8 cellular contexts compared by ENCODE assay signal in genomic region chr12:6614513-6615177, GRCh38. TPM values are rescaled to one million over a fixed set of nuclear protein-coding genes. Genes with fewer than 3 reads are reported as not detected.
DNase-seq lines count a peak whose midpoint lies in the region; ATAC-seq, FAIRE-seq and TF ChIP-seq lines count a peak whose summit lies in the region.

No MANE protein-coding gene starts in this region.

- no peak for TF ChIP-seq RAD21 in liver (IDR thresholded peaks at IDR 0.05)

- no peak for ATAC-seq in GM19452 (IDR thresholded peaks at IDR 0.05; ENCODE audit: unreplicated experiment)
- ATAC-seq in aorta (ENCODE audit: low FRiP score) = no peak

- H3K9ac ChIP-seq in astrocyte (ENCODE audit: low read length) (peak overlapping the region; percentile 67), liver (ENCODE audit: low read depth in 1 of 2, low read length in 2 of 2) (peak overlapping the region in 1 of 2 donors; percentile 8)

- no peaks in the 10 kb centered on the region for H3K36me3 ChIP-seq in astrocyte (ENCODE audit: insufficient read depth, low read length)
- H3K36me3 ChIP-seq in liver (ENCODE audit: control insufficient read depth in 4 of 4, insufficient read depth in 3 of 4, low read depth in 1 of 4, low read length in 3 of 4) = no peaks in the 10 kb centered on the region
- H3K36me3 ChIP-seq in thyroid gland = no peaks in the 10 kb centered on the region
- no peaks in the 10 kb centered on the region for H3K36me3 ChIP-seq in aorta (ENCODE audit: control insufficient read depth in 1 of 2, insufficient read depth in 2 of 2, low read length in 1 of 2)

- peak overlapping the region; percentile 69 for H3K4me2 ChIP-seq in astrocyte (ENCODE audit: low read length)

- H3K9me3 ChIP-seq in astrocyte (ENCODE audit: insufficient read depth, low read depth, low read length) (no peaks in the 10 kb centered on the region), liver (ENCODE audit: control insufficient read depth in 4 of 4, low read length in 3 of 4) (no peaks in the 10 kb centered on the region), thyroid gland (no peaks in the 10 kb centered on the region), aorta (ENCODE audit: control insufficient read depth, low read length) (no peaks in the 10 kb centered on the region)

- CTCF ChIA-PET in activated CD4-positive, alpha-beta T cell treated with anti-CD3 and anti-CD28 coated beads, Interleukin-2, amount 10 ng/mL, durations not matched to agents 7 days and 5 days (lab: Charles Lee) = interaction anchor here (0.7 to 1.8 kb wide), 5 partner anchors 9 to 258 kb away, joined by 3 to 6 read pairs (median 5); partner anchors contain the start of gene SPSB2

- POLR2A ChIA-PET in activated CD4-positive, alpha-beta T cell treated with anti-CD3 and anti-CD28 coated beads, Interleukin-2, amount 10 ng/mL, durations not matched to agents 7 days and 5 days (lab: Charles Lee) = no interaction called here

- intact Hi-C loops in thyroid gland (cut with DNase I) (loop anchor here (5.0 kb wide), 1 partner anchor 163 kb away; no protein-coding TSS in a partner anchor), aorta (cut with DNase I) (loop anchor here (5.0 to 10.0 kb wide), 5 partner anchors 48 to 213 kb away; partner anchors contain the start of genes P3H3 (in 2 of the 2), GPR162 (in 1 of the 2), ING4 (in 1 of the 2) and LAG3 (in 1 of the 2))

- H4K20me1 ChIP-seq in astrocyte (ENCODE audit: insufficient read depth, low read length) = no peaks in the 10 kb centered on the region

- no peak for DNase-seq in activated CD4-positive, alpha-beta T cell treated with anti-CD3 and anti-CD28 coated beads, Interleukin-2, amount 10 ng/mL, durations not matched to agents 7 days and 5 days
- no peak for DNase-seq in activated CD4-positive, alpha-beta T cell treated with anti-CD3 and anti-CD28 coated beads, Interleukin-2, amount 50 U/mL, for 1 hour
- DNase-seq in astrocyte (ENCODE audit: low read depth) (no peak), thyroid gland (no peak), aorta (no peak), NCI-H1092 (lab: John Stamatoyannopoulos, UW) (no peak)

- H3K4me1 Mint-ChIP-seq in activated CD4-positive, alpha-beta T cell treated with anti-CD3 and anti-CD28 coated beads, Interleukin-2, amount 10 ng/mL, durations not matched to agents 7 days and 5 days = peaks cover 53% of the 10 kb centered on the region
- peaks cover 23% of the 10 kb centered on the region for H3K4me1 Mint-ChIP-seq in astrocyte (ENCODE audit: low read depth, unreplicated experiment)

- TF ChIP-seq POLR2A in thyroid gland (IDR thresholded peaks at IDR 0.05) = no peak

- 45% methylated on average over 7 of the region's 7 CpGs for WGBS in liver
- WGBS in thyroid gland, 2 donors = 58 to 63% methylated on average over 7 of the region's 7 CpGs
- 51 to 63% methylated on average over 7 of the region's 7 CpGs for WGBS in aorta, 2 donors

- TF ChIP-seq CTCF in astrocyte (IDR thresholded peaks at IDR 0.05; ENCODE audit: insufficient read depth, low read depth, low read length) = no peak
- no peak for TF ChIP-seq CTCF in liver (IDR thresholded peaks at IDR 0.05; ENCODE audit: low read depth, low read length, missing input control)
- TF ChIP-seq CTCF in thyroid gland (IDR thresholded peaks at IDR 0.05) = no peak

- no peak overlapping the region for H3K4me3 ChIP-seq in astrocyte (ENCODE audit: insufficient read depth, low read depth, low read length)
- H3K4me3 ChIP-seq in liver (ENCODE audit: low read depth in 1 of 3, low read length in 3 of 3) = no peak overlapping the region
- no peak overlapping the region for H3K4me3 ChIP-seq in thyroid gland (replicated peaks in 1 of 3)
- H3K4me3 ChIP-seq in aorta (ENCODE audit: low read length in 2 of 2) = no peak overlapping the region

- FAIRE-seq in astrocyte (lab: Jason Lieb, UNC) = no peak

- no peaks in the 10 kb centered on the region for H3K36me3 Mint-ChIP-seq in activated CD4-positive, alpha-beta T cell treated with anti-CD3 and anti-CD28 coated beads, Interleukin-2, amount 10 ng/mL, durations not matched to agents 7 days and 5 days (ENCODE audit: low read depth)
- no peaks in the 10 kb centered on the region for H3K36me3 Mint-ChIP-seq in astrocyte (ENCODE audit: low read depth, unreplicated experiment)

- H3K27ac Mint-ChIP-seq in activated CD4-positive, alpha-beta T cell treated with anti-CD3 and anti-CD28 coated beads, Interleukin-2, amount 10 ng/mL, durations not matched to agents 7 days and 5 days = peak overlapping the region; percentile 60
- peak overlapping the region; percentile 79 for H3K27ac Mint-ChIP-seq in astrocyte (ENCODE audit: unreplicated experiment)

- no peaks in the 10 kb centered on the region for H3K79me2 ChIP-seq in astrocyte (ENCODE audit: insufficient read depth, low read length)

- H3K4me1 ChIP-seq in astrocyte (ENCODE audit: insufficient read depth, low read length) (peaks cover 21% of the 10 kb centered on the region), liver (ENCODE audit: control insufficient read depth in 4 of 4, insufficient read depth in 4 of 4, low read length in 3 of 4) (peaks cover 13 to 19% (median 16%) of the 10 kb centered on the region in 4 donors), thyroid gland (peaks cover 23 to 34% of the 10 kb centered on the region in 2 donors), aorta (ENCODE audit: control insufficient read depth in 1 of 2, insufficient read depth in 2 of 2, low read length in 2 of 2) (peaks cover 2 to 3% of the 10 kb centered on the region in 2 donors)

- peak overlapping the region; percentile 55 for H3K27ac ChIP-seq in astrocyte (ENCODE audit: low read depth, low read length)
- peak overlapping the region; percentile 38 to 89 for H3K27ac ChIP-seq in liver (ENCODE audit: low read depth in 1 of 2, low read length in 2 of 2)
- H3K27ac ChIP-seq in thyroid gland = peak overlapping the region; percentile 90 to 98 (median 97)
- H3K27ac ChIP-seq in aorta (ENCODE audit: low read depth in 1 of 2, low read length in 2 of 2) = peak overlapping the region in 1 of 2 donors; percentile 89

- H3K4me3 Mint-ChIP-seq in activated CD4-positive, alpha-beta T cell treated with anti-CD3 and anti-CD28 coated beads, Interleukin-2, amount 10 ng/mL, durations not matched to agents 7 days and 5 days = no peak overlapping the region
- peak overlapping the region; percentile 58 for H3K4me3 Mint-ChIP-seq in astrocyte (ENCODE audit: unreplicated experiment)

- no peaks in the 10 kb centered on the region for H3K9me3 Mint-ChIP-seq in activated CD4-positive, alpha-beta T cell treated with anti-CD3 and anti-CD28 coated beads, Interleukin-2, amount 10 ng/mL, durations not matched to agents 7 days and 5 days
- no peaks in the 10 kb centered on the region for H3K9me3 Mint-ChIP-seq in astrocyte (ENCODE audit: unreplicated experiment)

- no peaks in the 10 kb centered on the region for H3K27me3 Mint-ChIP-seq in activated CD4-positive, alpha-beta T cell treated with anti-CD3 and anti-CD28 coated beads, Interleukin-2, amount 10 ng/mL, durations not matched to agents 7 days and 5 days
- H3K27me3 Mint-ChIP-seq in astrocyte (ENCODE audit: low read depth, unreplicated experiment) = peaks cover 7% of the 10 kb centered on the region

- H3K27me3 ChIP-seq in astrocyte (ENCODE audit: insufficient read depth, low read length) = no peaks in the 10 kb centered on the region
- H3K27me3 ChIP-seq in liver (ENCODE audit: control insufficient read depth in 4 of 4, insufficient read depth in 4 of 4, low read length in 3 of 4) = no peaks in the 10 kb centered on the region
- H3K27me3 ChIP-seq in thyroid gland = no peaks in the 10 kb centered on the region
- no peaks in the 10 kb centered on the region for H3K27me3 ChIP-seq in aorta (ENCODE audit: control insufficient read depth in 1 of 2, insufficient read depth in 2 of 2, low read length in 1 of 2)

- H2AFZ ChIP-seq in astrocyte (ENCODE audit: low read depth, low read length) = peak overlapping the region; percentile 89

TF ChIP-seq in liver, 16 proteins besides CTCF, POLR2A, EP300 and RAD21 (continues in another document):
- TF ChIP-seq EGR1 (IDR thresholded peaks at IDR 0.05; ENCODE audit: low read depth in 2 of 2) (no peak), HNF4G (IDR thresholded peaks at IDR 0.05) (no peak), JUND (IDR thresholded peaks at IDR 0.05) (no peak), FOXA2 (IDR thresholded peaks at IDR 0.05) (no peak)

RNA-seq across cellular contexts. Expression of gene CHD4, which starts 7.5 kb away (rescaled TPM):
- 100 to 1,000 TPM; 262 to 263 TPM for total RNA-seq in activated CD4-positive, alpha-beta T cell treated with anti-CD3 and anti-CD28 coated beads, Interleukin-2, amount 10 ng/mL, durations not matched to agents 7 days and 5 days
- 319 and 329 TPM in 2 replicates for total RNA-seq in astrocyte
- total RNA-seq in liver = 100 to 1,000 TPM; 101 TPM
- polyA plus RNA-seq in liver = 10 to 100 TPM; 53.6 to 53.8 TPM
- 100 to 1,000 TPM; 152 to 337 (median 263) TPM for total RNA-seq in thyroid gland
- total RNA-seq in aorta = 100 to 1,000 TPM; 174 to 195 TPM
- 100 to 1,000 TPM in 1 of 2 donors, 10 to 100 TPM in 1; 73.1 to 110 TPM for polyA plus RNA-seq in aorta

RNA-seq across cellular contexts. Expression of gene LPAR5, which starts 21.1 kb away (rescaled TPM):
- 1 to 10 TPM; 6.2 to 6.6 TPM for total RNA-seq in activated CD4-positive, alpha-beta T cell treated with anti-CD3 and anti-CD28 coated beads, Interleukin-2, amount 10 ng/mL, durations not matched to agents 7 days and 5 days
- total RNA-seq in astrocyte (0.73 and 0.89 TPM in 2 replicates), liver (1 to 10 TPM in 1 of 2 donors, under 1 TPM in 1; 0.84 to 2.0 TPM), thyroid gland (1 to 10 TPM in 3 of 4 donors, under 1 TPM in 1; 0.78 to 8.1 (median 3.5) TPM), aorta (1 to 10 TPM; 2.5 to 3.7 TPM)
- polyA plus RNA-seq in liver (1 to 10 TPM in 1 of 2 donors, under 1 TPM in 1; 0.58 to 1.3 TPM), aorta (under 1 TPM; 0.51 to 0.88 TPM)

RNA-seq across cellular contexts. Expression of gene ACRBP, which starts 32.6 kb away (rescaled TPM):
- total RNA-seq in activated CD4-positive, alpha-beta T cell treated with anti-CD3 and anti-CD28 coated beads, Interleukin-2, amount 10 ng/mL, durations not matched to agents 7 days and 5 days = 1 to 10 TPM; 1.6 to 2.6 TPM
- total RNA-seq in astrocyte = 0.54 and 0.60 TPM in 2 replicates
- 1 to 10 TPM in 1 of 2 donors, under 1 TPM in 1; 0.50 to 1.5 TPM for total RNA-seq in liver
- polyA plus RNA-seq in liver = under 1 TPM; 0.39 to 0.80 TPM
- total RNA-seq in thyroid gland = 10 to 100 TPM in 2 of 4 donors, 1 to 10 TPM in 2; 8.9 to 11.4 (median 10.4) TPM
- total RNA-seq in aorta = 1 to 10 TPM; 1.8 to 5.2 TPM
- under 1 TPM in 1 of 2 donors, not detected in 1; 0.25 TPM for polyA plus RNA-seq in aorta

RNA-seq across cellular contexts. Expression of gene NOP2, which starts 46.6 kb away (rescaled TPM):
- total RNA-seq in activated CD4-positive, alpha-beta T cell treated with anti-CD3 and anti-CD28 coated beads, Interleukin-2, amount 10 ng/mL, durations not matched to agents 7 days and 5 days = 10 to 100 TPM; 74.1 to 76.4 TPM
- total RNA-seq in astrocyte = 53.1 and 66.8 TPM in 2 replicates
- total RNA-seq in liver = 10 to 100 TPM in 1 of 2 donors, 1 to 10 TPM in 1; 4.8 to 22.3 TPM
- 10 to 100 TPM; 12.5 to 15.6 TPM for polyA plus RNA-seq in liver
- total RNA-seq in thyroid gland = 10 to 100 TPM; 23.0 to 50.8 (median 35.6) TPM
- total RNA-seq in aorta = 10 to 100 TPM; 24.8 to 27.8 TPM
- polyA plus RNA-seq in aorta = 10 to 100 TPM in 1 of 2 donors, 1 to 10 TPM in 1; 5.4 to 18.8 TPM

RNA-seq across cellular contexts. Expression of gene ING4, which starts 48.3 kb away (rescaled TPM):
- total RNA-seq in activated CD4-positive, alpha-beta T cell treated with anti-CD3 and anti-CD28 coated beads, Interleukin-2, amount 10 ng/mL, durations not matched to agents 7 days and 5 days = 10 to 100 TPM; 33.7 to 40.2 TPM
- total RNA-seq in astrocyte (30.9 and 34.8 TPM in 2 replicates), liver (10 to 100 TPM; 14.9 to 15.5 TPM), thyroid gland (10 to 100 TPM; 52.7 to 85.1 (median 67.2) TPM), aorta (10 to 100 TPM; 19.7 to 43.3 TPM)
- polyA plus RNA-seq in liver (10 to 100 TPM; 13.9 to 18.1 TPM), aorta (10 to 100 TPM; 45.3 to 63.7 TPM)
